ENCODE assay signal across 16 cellular contexts in the genomic region with DNA sequence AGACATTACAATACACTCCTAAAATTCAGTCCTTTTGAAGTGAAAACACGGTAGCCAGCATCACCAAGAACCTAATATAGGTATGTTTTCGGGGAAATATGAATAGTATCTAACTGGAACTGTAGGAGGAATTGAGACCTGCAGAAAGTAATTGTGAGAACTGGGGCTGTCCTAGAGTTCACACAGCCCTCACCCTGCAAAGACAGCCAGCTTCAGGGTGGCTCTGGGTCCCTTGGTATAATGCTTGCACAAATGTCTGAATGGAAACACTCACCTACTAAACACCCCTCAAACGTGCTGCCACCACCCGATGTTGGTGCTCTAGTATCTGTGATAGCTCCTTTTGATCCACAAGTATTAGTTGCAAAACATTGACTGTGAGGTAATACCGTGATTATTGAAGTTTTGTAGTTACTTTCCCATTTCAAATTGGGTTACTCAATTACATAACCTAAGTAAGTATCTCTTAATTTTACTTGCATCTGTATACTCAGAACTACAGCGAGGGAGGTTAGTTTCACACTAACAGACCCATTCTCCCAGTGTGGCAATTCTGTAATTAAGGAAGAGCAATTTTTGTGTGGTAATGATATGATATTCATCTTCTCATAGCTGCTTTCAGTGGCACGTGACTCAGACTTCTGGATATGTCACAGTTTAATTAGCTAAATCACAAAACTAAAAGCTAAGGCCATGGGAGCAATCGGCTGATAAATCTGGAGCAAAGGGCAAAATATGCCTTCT.
A peak's percentile ranks its signal among the peaks of the same experiment; 100 is the strongest.
DNase-seq lines count a peak whose midpoint lies in the region; ATAC-seq and TF ChIP-seq lines count a peak whose summit lies in the region.
"Had no signal": no experiment of that assay in that cellular context is flagged by ENCODE, and none has a peak within 500 bp of the region (broad histone marks: within the 10 kb centered on the region; RNA-seq: fewer than 3 reads in every experiment).

No MANE protein-coding gene starts in this region.

- intact Hi-C loops in natural killer cell (cut with micrococcal nuclease) = no loop called here

- H3K27me3 Mint-ChIP-seq in natural killer cell treated with Interleukin-12 subunit alpha and Interleukin-12 subunit beta and Interleukin-15 and Interleukin-18, amount 100 ng/mL, for 72 hours = no peaks in the 10 kb centered on the region
- H3K27me3 Mint-ChIP-seq in natural killer cell (ENCODE audit: low read depth in 2 of 2) = no peaks in the 10 kb centered on the region
- no peaks in the 10 kb centered on the region; the same call in 1 of the 2 replicates for H3K27me3 Mint-ChIP-seq in HFFc6 (ENCODE audit: insufficient read depth)
- H3K27me3 Mint-ChIP-seq in WTC11 (ENCODE audit: low read depth) = no peaks in the 10 kb centered on the region
- H3K27me3 Mint-ChIP-seq: CD8-positive, alpha-beta memory T cell had no signal

- CTCF ChIA-PET in WTC11 (lab: Charles Lee) = no interaction called here

- ATAC-seq in natural killer cell treated with Interleukin-12 subunit alpha and Interleukin-12 subunit beta and Interleukin-15 and Interleukin-18, amount 100 ng/mL, for 72 hours = peak in 1 of 2 donors; percentile 56
- no peak for ATAC-seq in natural killer cell
- ATAC-seq in WTC11 = no peak
- peak; percentile 85 for ATAC-seq in stimulated activated naive CD8-positive, alpha-beta T cell treated with anti-CD3 and anti-CD28 coated beads, Interleukin-15, Interleukin-2, amounts not matched to agents 100 U/mL and 50 U/mL, for 24 hours
- ATAC-seq in HG03457 (IDR thresholded peaks at IDR 0.05; ENCODE audit: unreplicated experiment) = no peak
- ATAC-seq: Panc1, SK-N-SH treated with all-trans-retinoic acid at 6 μM for 48 hours had no signal

- TF ChIP-seq CTCF in natural killer cell (IDR thresholded peaks at IDR 0.05) (no peak), HFFc6 (IDR thresholded peaks at IDR 0.05) (no peak), WTC11 (IDR thresholded peaks at IDR 0.05) (no peak)

- H3K4me1 Mint-ChIP-seq in natural killer cell treated with Interleukin-12 subunit alpha and Interleukin-12 subunit beta and Interleukin-15 and Interleukin-18, amount 100 ng/mL, for 72 hours (ENCODE audit: low read depth in 2 of 2) = no peaks in the 10 kb centered on the region
- H3K4me1 Mint-ChIP-seq in natural killer cell = no peaks in the 10 kb centered on the region
- peaks cover 24% of the 10 kb centered on the region for H3K4me1 Mint-ChIP-seq in HFFc6 (ENCODE audit: low read depth)
- H3K4me1 Mint-ChIP-seq in WTC11 = peaks cover 19% of the 10 kb centered on the region
- H3K4me1 Mint-ChIP-seq: CD8-positive, alpha-beta memory T cell had no signal

- H3K4me3 Mint-ChIP-seq in natural killer cell treated with Interleukin-12 subunit alpha and Interleukin-12 subunit beta and Interleukin-15 and Interleukin-18, amount 100 ng/mL, for 72 hours = peak overlapping the region; percentile 0
- H3K4me3 Mint-ChIP-seq in natural killer cell (no peak overlapping the region), HFFc6 (no peak overlapping the region), WTC11 (no peak overlapping the region)
- H3K4me3 Mint-ChIP-seq: CD8-positive, alpha-beta memory T cell; mesothelial cell of epicardium; neural progenitor cell had no signal

- no peak overlapping the region for H3K27ac Mint-ChIP-seq in natural killer cell treated with Interleukin-12 subunit alpha and Interleukin-12 subunit beta and Interleukin-15 and Interleukin-18, amount 100 ng/mL, for 72 hours
- no peak overlapping the region for H3K27ac Mint-ChIP-seq in natural killer cell
- H3K27ac Mint-ChIP-seq in HFFc6 = peak overlapping the region; percentile 73; the same call in 1 of the 2 replicates
- H3K27ac Mint-ChIP-seq in WTC11 = peak overlapping the region; percentile 16; the same call in 1 of the 2 replicates
- H3K27ac Mint-ChIP-seq: mesothelial cell of epicardium had no signal

- POLR2A ChIA-PET in WTC11 (lab: Charles Lee) = no interaction called here

- DNase-seq in natural killer cell treated with Interleukin-12 subunit alpha and Interleukin-12 subunit beta and Interleukin-15 and Interleukin-18, amount 100 ng/mL, for 72 hours (ENCODE audit: low spot score) = no peak
- DNase-seq in natural killer cell (no peak), HFFc6 (no peak), WTC11 (ENCODE audit: low spot score) (no peak), retina (no peak), germinal center (ENCODE audit: low spot score) (no peak)
- DNase-seq in stimulated activated naive CD8-positive, alpha-beta T cell treated with anti-CD3 and anti-CD28 coated beads, Interleukin-15, Interleukin-2, amounts not matched to agents 100 U/mL and 50 U/mL, for 24 hours = no peak
- DNase-seq: activated gamma-delta T cell; CD8-positive, alpha-beta memory T cell; colonic mucosa; DND-41 had no signal

- H3K36me3 Mint-ChIP-seq in natural killer cell treated with Interleukin-12 subunit alpha and Interleukin-12 subunit beta and Interleukin-15 and Interleukin-18, amount 100 ng/mL, for 72 hours = peaks cover 26% of the 10 kb centered on the region
- H3K36me3 Mint-ChIP-seq in natural killer cell = peaks cover 17% of the 10 kb centered on the region
- 0 out of 2 replicates have a peak, but pooled peaks cover 6% of the 10 kb centered on the region for H3K36me3 Mint-ChIP-seq in HFFc6 (ENCODE audit: low read depth)
- H3K36me3 Mint-ChIP-seq in WTC11 = peaks cover 19% of the 10 kb centered on the region

- no peaks in the 10 kb centered on the region for H3K9me3 Mint-ChIP-seq in natural killer cell treated with Interleukin-12 subunit alpha and Interleukin-12 subunit beta and Interleukin-15 and Interleukin-18, amount 100 ng/mL, for 72 hours
- H3K9me3 Mint-ChIP-seq in natural killer cell (no peaks in the 10 kb centered on the region), HFFc6 (no peaks in the 10 kb centered on the region), WTC11 (no peaks in the 10 kb centered on the region)
- H3K9me3 Mint-ChIP-seq: CD8-positive, alpha-beta memory T cell; mesothelial cell of epicardium; neural progenitor cell had no signal

TF ChIP-seq in WTC11, 78 proteins besides CTCF, POLR2A, EP300 and RAD21 (continues in another document):
- TF ChIP-seq, protein P1, sequence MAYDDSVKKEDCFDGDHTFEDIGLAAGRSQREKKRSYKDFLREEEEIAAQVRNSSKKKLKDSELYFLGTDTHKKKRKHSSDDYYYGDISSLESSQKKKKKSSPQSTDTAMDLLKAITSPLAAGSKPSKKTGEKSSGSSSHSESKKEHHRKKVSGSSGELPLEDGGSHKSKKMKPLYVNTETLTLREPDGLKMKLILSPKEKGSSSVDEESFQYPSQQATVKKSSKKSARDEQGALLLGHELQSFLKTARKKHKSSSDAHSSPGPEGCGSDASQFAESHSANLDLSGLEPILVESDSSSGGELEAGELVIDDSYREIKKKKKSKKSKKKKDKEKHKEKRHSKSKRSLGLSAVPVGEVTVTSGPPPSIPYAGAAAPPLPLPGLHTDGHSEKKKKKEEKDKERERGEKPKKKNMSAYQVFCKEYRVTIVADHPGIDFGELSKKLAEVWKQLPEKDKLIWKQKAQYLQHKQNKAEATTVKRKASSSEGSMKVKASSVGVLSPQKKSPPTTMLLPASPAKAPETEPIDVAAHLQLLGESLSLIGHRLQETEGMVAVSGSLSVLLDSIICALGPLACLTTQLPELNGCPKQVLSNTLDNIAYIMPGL (CRISPR knock-in tag; IDR thresholded peaks at IDR 0.05) = no peak
- TF ChIP-seq NFE2L1 (CRISPR knock-in tag; IDR thresholded peaks at IDR 0.05) = no peak
- TF ChIP-seq IRF2 (CRISPR knock-in tag; IDR thresholded peaks at IDR 0.05; ENCODE audit: borderline replicate concordance, low read depth) = no peak
- no peak for TF ChIP-seq ZBTB21 (CRISPR knock-in tag; IDR thresholded peaks at IDR 0.05; ENCODE audit: borderline replicate concordance)
- TF ChIP-seq GRHL2 (CRISPR knock-in tag; IDR thresholded peaks at IDR 0.05; ENCODE audit: insufficient replicate concordance, severe bottlenecking) = no peak
- no peak for TF ChIP-seq NR1H2 (CRISPR knock-in tag; IDR thresholded peaks at IDR 0.05)
- TF ChIP-seq, protein P2, sequence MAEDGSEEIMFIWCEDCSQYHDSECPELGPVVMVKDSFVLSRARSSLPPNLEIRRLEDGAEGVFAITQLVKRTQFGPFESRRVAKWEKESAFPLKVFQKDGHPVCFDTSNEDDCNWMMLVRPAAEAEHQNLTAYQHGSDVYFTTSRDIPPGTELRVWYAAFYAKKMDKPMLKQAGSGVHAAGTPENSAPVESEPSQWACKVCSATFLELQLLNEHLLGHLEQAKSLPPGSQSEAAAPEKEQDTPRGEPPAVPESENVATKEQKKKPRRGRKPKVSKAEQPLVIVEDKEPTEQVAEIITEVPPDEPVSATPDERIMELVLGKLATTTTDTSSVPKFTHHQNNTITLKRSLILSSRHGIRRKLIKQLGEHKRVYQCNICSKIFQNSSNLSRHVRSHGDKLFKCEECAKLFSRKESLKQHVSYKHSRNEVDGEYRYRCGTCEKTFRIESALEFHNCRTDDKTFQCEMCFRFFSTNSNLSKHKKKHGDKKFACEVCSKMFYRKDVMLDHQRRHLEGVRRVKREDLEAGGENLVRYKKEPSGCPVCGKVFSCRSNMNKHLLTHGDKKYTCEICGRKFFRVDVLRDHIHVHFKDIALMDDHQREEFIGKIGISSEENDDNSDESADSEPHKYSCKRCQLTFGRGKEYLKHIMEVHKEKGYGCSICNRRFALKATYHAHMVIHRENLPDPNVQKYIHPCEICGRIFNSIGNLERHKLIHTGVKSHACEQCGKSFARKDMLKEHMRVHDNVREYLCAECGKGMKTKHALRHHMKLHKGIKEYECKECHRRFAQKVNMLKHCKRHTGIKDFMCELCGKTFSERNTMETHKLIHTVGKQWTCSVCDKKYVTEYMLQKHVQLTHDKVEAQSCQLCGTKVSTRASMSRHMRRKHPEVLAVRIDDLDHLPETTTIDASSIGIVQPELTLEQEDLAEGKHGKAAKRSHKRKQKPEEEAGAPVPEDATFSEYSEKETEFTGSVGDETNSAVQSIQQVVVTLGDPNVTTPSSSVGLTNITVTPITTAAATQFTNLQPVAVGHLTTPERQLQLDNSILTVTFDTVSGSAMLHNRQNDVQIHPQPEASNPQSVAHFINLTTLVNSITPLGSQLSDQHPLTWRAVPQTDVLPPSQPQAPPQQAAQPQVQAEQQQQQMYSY (CRISPR knock-in tag; IDR thresholded peaks at IDR 0.05) = no peak
- TF ChIP-seq ZNF416 (CRISPR knock-in tag; IDR thresholded peaks at IDR 0.05) = no peak
- TF ChIP-seq, protein P3, sequence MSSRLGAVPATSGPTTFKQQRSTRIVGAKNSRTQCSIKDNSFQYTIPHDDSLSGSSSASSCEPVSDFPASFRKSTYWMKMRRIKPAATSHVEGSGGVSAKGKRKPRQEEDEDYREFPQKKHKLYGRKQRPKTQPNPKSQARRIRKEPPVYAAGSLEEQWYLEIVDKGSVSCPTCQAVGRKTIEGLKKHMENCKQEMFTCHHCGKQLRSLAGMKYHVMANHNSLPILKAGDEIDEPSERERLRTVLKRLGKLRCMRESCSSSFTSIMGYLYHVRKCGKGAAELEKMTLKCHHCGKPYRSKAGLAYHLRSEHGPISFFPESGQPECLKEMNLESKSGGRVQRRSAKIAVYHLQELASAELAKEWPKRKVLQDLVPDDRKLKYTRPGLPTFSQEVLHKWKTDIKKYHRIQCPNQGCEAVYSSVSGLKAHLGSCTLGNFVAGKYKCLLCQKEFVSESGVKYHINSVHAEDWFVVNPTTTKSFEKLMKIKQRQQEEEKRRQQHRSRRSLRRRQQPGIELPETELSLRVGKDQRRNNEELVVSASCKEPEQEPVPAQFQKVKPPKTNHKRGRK (CRISPR knock-in tag; IDR thresholded peaks at IDR 0.05; ENCODE audit: borderline replicate concordance) = no peak

Comparison
In these comparisons a context has a peak if more than half of its experiments do, and no peak if none do; other contexts are left out.
1. H3K27ac Mint-ChIP-seq: peak in HFFc6 (single experiment) and WTC11 (single experiment); none in natural killer cell treated with Interleukin-12 subunit alpha and Interleukin-12 subunit beta and Interleukin-15 and Interleukin-18, amount 100 ng/mL, for 72 hours (0 of 2) and natural killer cell (0 of 2).